ENCODE assay signal across 11 cellular contexts in genomic region chr18:8140841-8141501, GRCh38.
DNase-seq lines count a peak whose midpoint lies in the region; ATAC-seq and TF ChIP-seq lines count a peak whose summit lies in the region.
"Had no signal": no experiment of that assay in that cellular context is flagged by ENCODE, and none has a peak within 500 bp of the region (broad histone marks: within the 10 kb centered on the region; RNA-seq: fewer than 3 reads in every experiment).

No MANE protein-coding gene starts in this region.

- H3K27ac ChIP-seq in subcutaneous abdominal adipose tissue (ENCODE audit: low read depth, low read length), result peak overlapping the region; percentile 79

- DNase-seq in HCEC 1CT (peak; percentile 79), astrocyte of the spinal cord (ENCODE audit: low read depth, low spot score) (peak; percentile 69), left ventricle myocardium superior (peak; percentile 64), NCI-H1436 treated with DMSO at 0.1 percent for 48 hours (lab: John Stamatoyannopoulos, UW) (no peak), NCI-H526 (lab: John Stamatoyannopoulos, UW) (no peak), NCI-H146 treated with DMSO at 0.1 percent for 48 hours (lab: John Stamatoyannopoulos, UW; ENCODE audit: unreplicated experiment) (no peak)
- DNase-seq in activated CD4-positive, alpha-beta T cell treated with anti-CD3 and anti-CD28 coated beads for 4 hours, result no peak
- DNase-seq: activated CD4-positive, alpha-beta T cell treated with anti-CD3 and anti-CD28 coated beads for 1 hour; Calu3; NCI-H524 treated with DMSO at 0.1 percent for 48 hours had no signal

- H3K4me3 ChIP-seq in astrocyte of the spinal cord (ENCODE audit: low read depth, low read length) (no peak overlapping the region), subcutaneous abdominal adipose tissue (ENCODE audit: low read depth in 1 of 5, low read length in 5 of 5) (no peak overlapping the region)

- no peak for TF ChIP-seq CTCF in astrocyte of the spinal cord (IDR thresholded peaks at IDR 0.05; ENCODE audit: low read depth, low read length)

- H3K27me3 ChIP-seq in subcutaneous abdominal adipose tissue (ENCODE audit: control insufficient read depth in 5 of 5, insufficient read depth in 4 of 5, low read length in 5 of 5), result no peaks in the 10 kb centered on the region

- no peaks in the 10 kb centered on the region for H3K9me3 ChIP-seq in subcutaneous abdominal adipose tissue (ENCODE audit: control insufficient read depth in 5 of 5, low read length in 5 of 5)

- peaks cover 3 to 16% (median 7%) of the 10 kb centered on the region in 5 donors for H3K36me3 ChIP-seq in subcutaneous abdominal adipose tissue (ENCODE audit: control insufficient read depth in 5 of 5, insufficient read depth in 5 of 5, low read length in 5 of 5)

- peak overlapping the region in 1 of 5 donors; percentile 28 for H3K9ac ChIP-seq in subcutaneous abdominal adipose tissue (ENCODE audit: low read length in 5 of 5)

- intact Hi-C loops in left ventricle myocardium superior (cut with micrococcal nuclease), result no loop called here

- in situ Hi-C loops in astrocyte of the spinal cord (cut with HindIII; ENCODE audit: low sequenced_read_pairs), result no loop called here

- H3K4me1 ChIP-seq in subcutaneous abdominal adipose tissue (ENCODE audit: control insufficient read depth in 5 of 5, insufficient read depth in 5 of 5, low read length in 5 of 5), result peaks cover 11 to 52% (median 37%) of the 10 kb centered on the region in 5 donors

- peak; percentile 72 for ATAC-seq in left ventricle myocardium superior

Comparison
In these comparisons a context has a peak if more than half of its experiments do, and no peak if none do; other contexts are left out.
1. DNase-seq: peak in HCEC 1CT (single experiment), astrocyte of the spinal cord (single experiment) and left ventricle myocardium superior (single experiment); none in activated CD4-positive, alpha-beta T cell treated with anti-CD3 and anti-CD28 coated beads for 4 hours (0 of 2), NCI-H1436 treated with DMSO at 0.1 percent for 48 hours (single experiment), NCI-H526 (0 of 2) and NCI-H146 treated with DMSO at 0.1 percent for 48 hours (single experiment).